In genomic region chr5:67115804-67116203, GRCh38 we compare ENCODE assay signal across 15 cellular contexts.
DNase-seq lines count a peak whose midpoint lies in the region; ATAC-seq and TF ChIP-seq lines count a peak whose summit lies in the region.
"Had no signal": no experiment of that assay in that cellular context is flagged by ENCODE, and none has a peak within 500 bp of the region (broad histone marks: within the 10 kb centered on the region; RNA-seq: fewer than 3 reads in every experiment).

No MANE protein-coding gene starts in this region.

- TF ChIP-seq CTCF in right lobe of liver (IDR thresholded peaks at IDR 0.05) (no peak), progenitor cell of endocrine pancreas (IDR thresholded peaks at IDR 0.05; ENCODE audit: unreplicated experiment) (no peak)

- ATAC-seq in T-helper 17 cell (no peak), left lobe of liver (peak; percentile 54), right lobe of liver (peak in 3 of 4 donors; percentile 54 to 78 (median 66)), GM21515 (IDR thresholded peaks at IDR 0.05; ENCODE audit: unreplicated experiment) (no peak)
- ATAC-seq: CD8-positive, alpha-beta T cell; GM23338; HCT116 had no signal

- no peaks in the 10 kb centered on the region for H3K4me1 Mint-ChIP-seq in T-helper 17 cell
- peaks cover 10% of the 10 kb centered on the region for H3K4me1 Mint-ChIP-seq in progenitor cell of endocrine pancreas (ENCODE audit: low read depth)

- intact Hi-C loops in right lobe of liver (cut with DNase I), result no loop called here
- intact Hi-C loops in posterior cingulate gyrus (cut with DNase I), result no loop called here

- H3K36me3 Mint-ChIP-seq in T-helper 17 cell (ENCODE audit: low read depth), result peaks cover 16% of the 10 kb centered on the region
- H3K36me3 Mint-ChIP-seq in progenitor cell of endocrine pancreas (ENCODE audit: insufficient read depth), result peaks cover 22% of the 10 kb centered on the region

- H3K9me3 ChIP-seq in T-helper 17 cell (ENCODE audit: control insufficient read depth, low read length, poor library complexity, severe bottlenecking) (no peaks in the 10 kb centered on the region), right lobe of liver (no peaks in the 10 kb centered on the region)
- H3K9me3 ChIP-seq: Caco-2 had no signal

- H3K4me3 Mint-ChIP-seq in T-helper 17 cell (no peak overlapping the region), progenitor cell of endocrine pancreas (ENCODE audit: low read depth) (no peak overlapping the region)
- H3K4me3 Mint-ChIP-seq: CD4-positive, CD25-positive, alpha-beta regulatory T cell; CD8-positive, alpha-beta T cell; GM23338; H9 had no signal

- H3K27ac ChIP-seq in right lobe of liver, result no peak overlapping the region

- H3K36me3 ChIP-seq in right lobe of liver, result peaks cover 0 to 8% (median 3%) of the 10 kb centered on the region in 4 donors

- H3K27me3 ChIP-seq in right lobe of liver, result no peaks in the 10 kb centered on the region

- no peak for TF ChIP-seq POLR2A in right lobe of liver (IDR thresholded peaks at IDR 0.05)

- DNase-seq in T-helper 17 cell (no peak), left lobe of liver (ENCODE audit: low spot score) (no peak), right lobe of liver (no peak), progenitor cell of endocrine pancreas (ENCODE audit: low spot score, unreplicated experiment) (no peak), posterior cingulate gyrus (no peak), CD1c-positive myeloid dendritic cell (ENCODE audit: extremely low spot score) (no peak)
- DNase-seq: C1 segment of cervical spinal cord; Caco-2; CD4-positive, CD25-positive, alpha-beta regulatory T cell; CD8-positive, alpha-beta T cell; DND-41; H9 had no signal

- peaks cover 0 to 9% (median 0%) of the 10 kb centered on the region in 4 donors for H3K4me1 ChIP-seq in right lobe of liver

- 73% methylated on average over 3 of the region's 3 CpGs for WGBS in right lobe of liver (ENCODE audit: insufficient coverage, low coverage, low lambda C conversion rate, missing lambda C conversion rate)

- no peak overlapping the region for H3K4me3 ChIP-seq in right lobe of liver
- H3K4me3 ChIP-seq: GM23338 had no signal

- peak overlapping the region; percentile 6 for H3K27ac Mint-ChIP-seq in T-helper 17 cell
- no peak overlapping the region for H3K27ac Mint-ChIP-seq in progenitor cell of endocrine pancreas
- H3K27ac Mint-ChIP-seq: CD8-positive, alpha-beta T cell; GM23338 had no signal

- no peaks in the 10 kb centered on the region for H3K9me3 Mint-ChIP-seq in progenitor cell of endocrine pancreas (ENCODE audit: low read depth)
- H3K9me3 Mint-ChIP-seq: CD8-positive, alpha-beta T cell; GM23338; H9 had no signal

- H3K27me3 Mint-ChIP-seq in T-helper 17 cell (no peaks in the 10 kb centered on the region), progenitor cell of endocrine pancreas (no peaks in the 10 kb centered on the region)
- H3K27me3 Mint-ChIP-seq: CD4-positive, CD25-positive, alpha-beta regulatory T cell had no signal

Comparison
In these comparisons a context has a peak if more than half of its experiments do, and no peak if none do; other contexts are left out.
1. ATAC-seq: peak in left lobe of liver (single experiment) and right lobe of liver (3 of 4); none in T-helper 17 cell (single experiment) and GM21515 (single experiment).